ENCODE assay signal across 8 cellular contexts in genomic region chr16:56317998-56318912, GRCh38.
A peak's percentile ranks its signal among the peaks of the same experiment; 100 is the strongest.
DNase-seq lines count a peak whose midpoint lies in the region; ATAC-seq lines count a peak whose summit lies in the region.

No MANE protein-coding gene starts in this region.

- DNase-seq in NK-92 treated with Interleukin-12 subunit alpha and Interleukin-12 subunit beta, amount 100 ng/mL, for 24 hours (lab: John Stamatoyannopoulos, UW), result peak; percentile 9
- DNase-seq in NK-92 (lab: John Stamatoyannopoulos, UW; ENCODE audit: unreplicated experiment), result no peak
- DNase-seq in NCI-H2196 (lab: John Stamatoyannopoulos, UW; ENCODE audit: unreplicated experiment), result peak; percentile 53
- peak; percentile 62 to 68 for DNase-seq in activated CD4-positive, alpha-beta T cell treated with anti-CD3 and anti-CD28 coated beads for 24 hours (ENCODE audit: low read depth in 2 of 2)
- DNase-seq in cerebellar cortex (ENCODE audit: low spot score), result peak; percentile 87
- peak; percentile 92 for DNase-seq in islet precursor cell
- peak; percentile 83 for DNase-seq in stimulated activated CD4-positive, alpha-beta T cell treated with anti-CD3 and anti-CD28 coated beads, Interleukin-15, amount 100 ng/mL, for 24 hours

- ATAC-seq in HG02973 (IDR thresholded peaks at IDR 0.05; ENCODE audit: unreplicated experiment), result peak; percentile 88
